Comparison of ENCODE assay signal across 2 cellular contexts in genomic region chr6:78629154-78629721, GRCh38.
TF ChIP-seq lines count a peak whose summit lies in the region.

No MANE protein-coding gene starts in this region.

TF ChIP-seq in SK-N-SH, 30 proteins besides CTCF, POLR2A, EP300 and RAD21 (continued from another document):
- TF ChIP-seq REST (IDR thresholded peaks at IDR 0.05; ENCODE audit: low read depth, low read length) (no peak), FOSL2 (IDR thresholded peaks at IDR 0.05; ENCODE audit: borderline replicate concordance, low read depth) (no peak), RCOR1 (IDR thresholded peaks at IDR 0.05; ENCODE audit: low read length) (no peak), GABPA (IDR thresholded peaks at IDR 0.05; ENCODE audit: low read depth) (no peak), ELF1 (IDR thresholded peaks at IDR 0.05) (no peak), MXI1 (IDR thresholded peaks at IDR 0.05; ENCODE audit: low read depth, low read length) (no peak), USF2 (IDR thresholded peaks at IDR 0.05; ENCODE audit: borderline replicate concordance, low read depth, low read length) (no peak), FOXJ3 (CRISPR knock-in tag; IDR thresholded peaks at IDR 0.05) (no peak), GATA2 (CRISPR knock-in tag; IDR thresholded peaks at IDR 0.05) (no peak), EZH2phosphoT487 (IDR thresholded peaks at IDR 0.05; ENCODE audit: borderline replicate concordance, low read depth) (no peak), ZBTB33 (IDR thresholded peaks at IDR 0.05; ENCODE audit: borderline replicate concordance, low read depth) (no peak), SIN3A (IDR thresholded peaks at IDR 0.05; ENCODE audit: borderline replicate concordance, low read depth, low read length) (no peak), FOXM1 (IDR thresholded peaks at IDR 0.05; ENCODE audit: low read depth) (no peak), PBX3 (IDR thresholded peaks at IDR 0.05) (no peak), JUND (IDR thresholded peaks at IDR 0.05) (no peak), CHD2 (IDR thresholded peaks at IDR 0.05; ENCODE audit: low read length, partially characterized antibody) (no peak), RFX5 (IDR thresholded peaks at IDR 0.05; ENCODE audit: low read length) (no peak)

TF ChIP-seq in SK-N-SH treated with all-trans-retinoic acid at 6 μM for 48 hours, 23 proteins besides CTCF, POLR2A, EP300 and RAD21 (continued from another document):
- TF ChIP-seq PATZ1 (CRISPR knock-in tag; IDR thresholded peaks at IDR 0.05; ENCODE audit: borderline replicate concordance), result no peak
- TF ChIP-seq SNAI2 (CRISPR knock-in tag; IDR thresholded peaks at IDR 0.05), result no peak
- TF ChIP-seq TOX (CRISPR knock-in tag; IDR thresholded peaks at IDR 0.05; ENCODE audit: borderline replicate concordance), result no peak
- no peak for TF ChIP-seq ISL1 (CRISPR knock-in tag; IDR thresholded peaks at IDR 0.05)
- no peak for TF ChIP-seq ZFP3 (CRISPR knock-in tag; IDR thresholded peaks at IDR 0.05)
- TF ChIP-seq ZNF70 (CRISPR knock-in tag; IDR thresholded peaks at IDR 0.05), result no peak
- no peak for TF ChIP-seq OSR1 (CRISPR knock-in tag; IDR thresholded peaks at IDR 0.05)
- TF ChIP-seq RARB (CRISPR knock-in tag; IDR thresholded peaks at IDR 0.05), result no peak
- no peak for TF ChIP-seq ZC3H10 (CRISPR knock-in tag; IDR thresholded peaks at IDR 0.05)
- TF ChIP-seq ZNF565 (CRISPR knock-in tag; conservative IDR thresholded peaks at IDR 0.05; ENCODE audit: low read depth), result no peak
- no peak for TF ChIP-seq ESRRG (CRISPR knock-in tag; IDR thresholded peaks at IDR 0.05)
